ENCODE assay signal across 24 cellular contexts in genomic region chr14:40985584-40985983, GRCh38.
DNase-seq lines count a peak whose midpoint lies in the region; ATAC-seq, FAIRE-seq and TF ChIP-seq lines count a peak whose summit lies in the region.
"Had no signal": no experiment of that assay in that cellular context is flagged by ENCODE, and none has a peak within 500 bp of the region (broad histone marks: within the 10 kb centered on the region; RNA-seq: fewer than 3 reads in every experiment).

No MANE protein-coding gene starts in this region.

- H3K27ac ChIP-seq in IMR-90 (ENCODE audit: insufficient read depth, low read length), result no peak overlapping the region
- H3K27ac ChIP-seq in H1 (ENCODE audit: low read depth, low read length), result no peak overlapping the region
- H3K27ac ChIP-seq: BLaER1 had no signal

- H4K91ac ChIP-seq in IMR-90 (ENCODE audit: insufficient read depth, low read depth, low read length) (no peak overlapping the region), H1 (replicated peaks; ENCODE audit: insufficient read length, low read length) (no peak overlapping the region)

- dilution Hi-C loops in IMR-90 (cut with HindIII; ENCODE audit: low sequenced_read_pairs, unreplicated experiment), result no loop called here

- H3K23me2 ChIP-seq in H1 (ENCODE audit: low read depth, low read length), result no peaks in the 10 kb centered on the region

- no peak for FAIRE-seq in H1 (lab: Jason Lieb, UNC)
- FAIRE-seq in GM12892 (lab: Jason Lieb, UNC), result no peak
- FAIRE-seq: A204.1, GM12878, GM19239 had no signal

- H3K4me2 ChIP-seq in IMR-90 (ENCODE audit: low read depth, low read length), result no peak overlapping the region
- no peak overlapping the region for H3K4me2 ChIP-seq in H1 (ENCODE audit: insufficient read depth in 1 of 2, low read depth in 2 of 2, low read length in 2 of 2)
- H3K4me2 ChIP-seq: BLaER1 had no signal

- CTCF ChIA-PET in IMR-90 (lab: Yijun Ruan, JAX), result no interaction called here
- CTCF ChIA-PET in H1 (lab: Charles Lee; ENCODE audit: partially characterized antibody), result no interaction called here

- no peak for DNase-seq in IMR-90
- no peak for DNase-seq in H1 (ENCODE audit: low read depth in 1 of 2, low spot score in 2 of 2)
- no peak for DNase-seq in GM12892 (ENCODE audit: insufficient read length)
- DNase-seq in SK-N-DZ (ENCODE audit: low spot score), result no peak
- DNase-seq: 8988T; ACHN; BE2C; C1 segment of cervical spinal cord; CD4-positive, alpha-beta memory T cell; CD4-positive, CD25-positive, alpha-beta regulatory T cell; CD8-positive, alpha-beta memory T cell; COR-L47; DMS 273 treated with DMSO at 0.1 percent for 48 hours; DMS153; DMS53; DMS79; DND-41; EL; GDM1 had no signal

- H4K8ac ChIP-seq in IMR-90 (ENCODE audit: low read depth in 2 of 2, low read length in 2 of 2) (no peak overlapping the region), H1 (ENCODE audit: extremely low read depth, insufficient read depth, low read length) (no peak overlapping the region)

- WGBS in IMR-90 (ENCODE audit: extremely low coverage in 2 of 2, insufficient read length in 1 of 2), 2 experiments, result no CpG with 5 or more reads among the region's 4 CpGs
- 84% methylated on average over 4 of the region's 4 CpGs; no CpG with 5 or more reads in 1 of the 2 experiments for WGBS in H1 (ENCODE audit: extremely low coverage in 1 of 2, insufficient coverage in 1 of 2, insufficient read length in 1 of 2, insufficient replicate concordance in 2 of 2, low coverage in 1 of 2, low lambda C conversion rate in 2 of 2, missing lambda C conversion rate in 1 of 2), 2 experiments

- H3K79me2 ChIP-seq in H1 (ENCODE audit: control insufficient read depth in 1 of 2, insufficient read depth in 2 of 2, low read length in 2 of 2), result no peaks in the 10 kb centered on the region

- no peak for TF ChIP-seq RAD21 in IMR-90 (IDR thresholded peaks at IDR 0.05; ENCODE audit: low read length)
- no peak for TF ChIP-seq RAD21 in Ishikawa (IDR thresholded peaks at IDR 0.05; ENCODE audit: low read depth)
- no peak for TF ChIP-seq RAD21 in H1 (IDR thresholded peaks at IDR 0.05 in 1 of 2, conservative IDR thresholded peaks at IDR 0.05 in 1 of 2; ENCODE audit: low read depth in 2 of 2, low read length in 2 of 2)

- no peak for ATAC-seq in IMR-90 (ENCODE audit: low read depth)
- ATAC-seq: GM12878 had no signal

- H3K79me1 ChIP-seq in IMR-90 (ENCODE audit: low read depth in 1 of 2, low read length in 2 of 2) (no peaks in the 10 kb centered on the region), H1 (ENCODE audit: low read depth, low read length) (no peaks in the 10 kb centered on the region)

- no peaks in the 10 kb centered on the region for H3K27me3 ChIP-seq in IMR-90 (ENCODE audit: control insufficient read depth, insufficient read depth, low read length)
- H3K27me3 ChIP-seq in H1 (replicated peaks in 1 of 4; ENCODE audit: control insufficient read depth in 3 of 4, extremely low read depth in 1 of 4, insufficient read depth in 3 of 4, low read length in 3 of 4), result no peaks in the 10 kb centered on the region
- H3K27me3 ChIP-seq: BE2C, BLaER1 had no signal

- no peak for TF ChIP-seq POLR2A in IMR-90 (IDR thresholded peaks at IDR 0.05; ENCODE audit: low read depth, low read length)
- TF ChIP-seq POLR2A in H1 (IDR thresholded peaks at IDR 0.05; ENCODE audit: control extremely low read depth in 1 of 2, low read depth in 2 of 2, low read length in 2 of 2), result no peak
- TF ChIP-seq POLR2A in GM12892 (IDR thresholded peaks at IDR 0.05; ENCODE audit: low read depth, low read length), result no peak

- H2BK15ac ChIP-seq in IMR-90 (ENCODE audit: low read depth, low read length) (no peak overlapping the region), H1 (ENCODE audit: low read length) (no peak overlapping the region)

- TF ChIP-seq CTCF in IMR-90 (conservative IDR thresholded peaks at IDR 0.05; ENCODE audit: low read depth, low read length) (no peak), H1 (IDR thresholded peaks at IDR 0.05; ENCODE audit: control extremely low read depth in 1 of 3, insufficient read depth in 1 of 3, low read depth in 1 of 3, low read length in 3 of 3) (no peak)

- intact Hi-C loops in IMR-90 (cut with micrococcal nuclease), result no loop called here

- no peak overlapping the region for H3K23ac ChIP-seq in IMR-90 (ENCODE audit: low read depth, low read length)
- no peak overlapping the region for H3K23ac ChIP-seq in H1 (ENCODE audit: insufficient read length)

- H4K5ac ChIP-seq in IMR-90 (ENCODE audit: low read depth, low read length), result no peak overlapping the region
- no peak overlapping the region for H4K5ac ChIP-seq in H1 (ENCODE audit: insufficient read length, low read depth, low read length)

- H3K9me1 ChIP-seq in IMR-90 (ENCODE audit: insufficient read depth, low read length), result no peaks in the 10 kb centered on the region

- no peak overlapping the region for H2BK20ac ChIP-seq in IMR-90 (ENCODE audit: low read depth, low read length)
- no peak overlapping the region for H2BK20ac ChIP-seq in H1 (ENCODE audit: low read length)

- no TSS peak for BruUV-seq in IMR-90 (replicated peaks; lab: Mats Ljungman, UMichigan)

- H3K9ac ChIP-seq in IMR-90 (ENCODE audit: low read depth, low read length), result no peak overlapping the region
- H3K9ac ChIP-seq in H1 (replicated peaks in 1 of 4; ENCODE audit: extremely low read depth in 1 of 4, low read depth in 3 of 4, low read length in 3 of 4), result no peak overlapping the region
- H3K9ac ChIP-seq: BLaER1 had no signal

- no peak overlapping the region for H3K4ac ChIP-seq in IMR-90 (ENCODE audit: low read depth, low read length)
- no peak overlapping the region for H3K4ac ChIP-seq in H1 (replicated peaks; ENCODE audit: insufficient read length, low read depth, low read length)

- H3K9me3 ChIP-seq in IMR-90 (ENCODE audit: control insufficient read depth, insufficient read depth, low read length) (peaks cover 3% of the 10 kb centered on the region; the same call in 1 of the 2 replicates), H1 (ENCODE audit: insufficient read depth in 2 of 2, low read depth in 1 of 2, low read length in 1 of 2) (no peaks in the 10 kb centered on the region)
- H3K9me3 ChIP-seq: BE2C, BLaER1 had no signal

- H2BK120ac ChIP-seq in IMR-90 (ENCODE audit: low read depth, low read length), result no peak overlapping the region
- H2BK120ac ChIP-seq in H1 (replicated peaks; ENCODE audit: low read depth, low read length), result no peak overlapping the region

- H2BK12ac ChIP-seq in H1 (ENCODE audit: low read depth, low read length), result no peak overlapping the region

- H3K4me1 ChIP-seq in IMR-90 (ENCODE audit: control insufficient read depth, insufficient read depth, low read length), result no peaks in the 10 kb centered on the region
- no peaks in the 10 kb centered on the region for H3K4me1 ChIP-seq in H1 (replicated peaks in 1 of 4; ENCODE audit: control insufficient read depth in 3 of 4, insufficient read depth in 4 of 4, low read length in 3 of 4)
- H3K4me1 ChIP-seq: BE2C, BLaER1 had no signal

- H2BK5ac ChIP-seq in IMR-90 (ENCODE audit: low read depth, low read length, poor library complexity, severe bottlenecking) (no peak overlapping the region), H1 (ENCODE audit: low read depth, low read length) (no peak overlapping the region)

- no peak overlapping the region for H2AK5ac ChIP-seq in IMR-90 (ENCODE audit: low read depth, low read length)
- H2AK5ac ChIP-seq in H1 (ENCODE audit: low read depth, low read length), result no peak overlapping the region

- no peak overlapping the region for H3K14ac ChIP-seq in IMR-90 (replicated peaks; ENCODE audit: low read depth, low read length)
- no peak overlapping the region for H3K14ac ChIP-seq in H1 (ENCODE audit: insufficient read length)

- H3K56ac ChIP-seq in IMR-90 (ENCODE audit: extremely low read depth, insufficient read depth, low read length) (no peak overlapping the region), H1 (replicated peaks; ENCODE audit: insufficient read length, low read depth, low read length) (no peak overlapping the region)

- no peak overlapping the region for H3K18ac ChIP-seq in IMR-90 (ENCODE audit: low read depth, low read length)
- H3K18ac ChIP-seq in H1 (ENCODE audit: extremely low read depth, low read length), result no peak overlapping the region

- H4K20me1 ChIP-seq in IMR-90 (ENCODE audit: insufficient read depth, low read length), result no peaks in the 10 kb centered on the region
- no peaks in the 10 kb centered on the region for H4K20me1 ChIP-seq in H1 (replicated peaks in 1 of 2; ENCODE audit: control insufficient read depth in 1 of 2, insufficient read depth in 2 of 2, low read length in 2 of 2)
- H4K20me1 ChIP-seq: BLaER1 had no signal

- TF ChIP-seq EP300 in Ishikawa (IDR thresholded peaks at IDR 0.05; ENCODE audit: borderline replicate concordance), result no peak
- no peak for TF ChIP-seq EP300 in H1 (IDR thresholded peaks at IDR 0.05; ENCODE audit: borderline replicate concordance in 1 of 2, low read depth in 2 of 2, low read length in 2 of 2)

- no peak overlapping the region for H2AK9ac ChIP-seq in IMR-90 (replicated peaks; ENCODE audit: low read depth, low read length, poor library complexity)

- no peak overlapping the region for H3K4me3 ChIP-seq in IMR-90 (ENCODE audit: insufficient read depth, low read depth, low read length)
- H3K4me3 ChIP-seq in H1 (ENCODE audit: extremely low read depth in 1 of 4, insufficient read depth in 2 of 4, low read depth in 3 of 4, low read length in 4 of 4), result no peak overlapping the region
- H3K4me3 ChIP-seq: BLaER1, GM12878 had no signal

- no peaks in the 10 kb centered on the region for H3K36me3 ChIP-seq in IMR-90 (ENCODE audit: control insufficient read depth, insufficient read depth, low read length)
- no peaks in the 10 kb centered on the region for H3K36me3 ChIP-seq in H1 (ENCODE audit: control insufficient read depth in 2 of 4, insufficient read depth in 4 of 4, low read length in 3 of 4)
- H3K36me3 ChIP-seq: BE2C, BLaER1 had no signal

- no peak overlapping the region for H2AFZ ChIP-seq in IMR-90 (replicated peaks; ENCODE audit: low read length, poor library complexity)
- H2AFZ ChIP-seq in H1 (ENCODE audit: low read length), result no peak overlapping the region

- POLR2A ChIA-PET in IMR-90 (lab: Charles Lee; ENCODE audit: unreplicated experiment) (no interaction called here), H1 (lab: Charles Lee; ENCODE audit: partially characterized antibody) (no interaction called here)

- in situ Hi-C loops in IMR-90 (cut with MboI; ENCODE audit: low sequenced_read_pairs), result no loop called here

TF ChIP-seq in IMR-90, 13 proteins besides CTCF, POLR2A, EP300 and RAD21:
- TF ChIP-seq MXI1 (IDR thresholded peaks at IDR 0.05; ENCODE audit: borderline replicate concordance, low read depth, low read length), result no peak
- TF ChIP-seq CEBPB (IDR thresholded peaks at IDR 0.05; ENCODE audit: low read depth, low read length), result peak; percentile 54

TF ChIP-seq in Ishikawa, 13 proteins besides CTCF, POLR2A, EP300 and RAD21 (continues in another document):
- TF ChIP-seq CEBPB (IDR thresholded peaks at IDR 0.05), result 0 out of 2 replicates have a peak, but pooled peaks have one; percentile 19

TF ChIP-seq in H1, 55 proteins besides CTCF, POLR2A, EP300 and RAD21:
- peak; percentile 61; the same call in 1 of the 2 replicates for TF ChIP-seq CEBPB (IDR thresholded peaks at IDR 0.05; ENCODE audit: low read depth, low read length)
- no peak for TF ChIP-seq GABPA (IDR thresholded peaks at IDR 0.05; ENCODE audit: borderline replicate concordance, insufficient read depth, low read length)
